In the genomic region with DNA sequence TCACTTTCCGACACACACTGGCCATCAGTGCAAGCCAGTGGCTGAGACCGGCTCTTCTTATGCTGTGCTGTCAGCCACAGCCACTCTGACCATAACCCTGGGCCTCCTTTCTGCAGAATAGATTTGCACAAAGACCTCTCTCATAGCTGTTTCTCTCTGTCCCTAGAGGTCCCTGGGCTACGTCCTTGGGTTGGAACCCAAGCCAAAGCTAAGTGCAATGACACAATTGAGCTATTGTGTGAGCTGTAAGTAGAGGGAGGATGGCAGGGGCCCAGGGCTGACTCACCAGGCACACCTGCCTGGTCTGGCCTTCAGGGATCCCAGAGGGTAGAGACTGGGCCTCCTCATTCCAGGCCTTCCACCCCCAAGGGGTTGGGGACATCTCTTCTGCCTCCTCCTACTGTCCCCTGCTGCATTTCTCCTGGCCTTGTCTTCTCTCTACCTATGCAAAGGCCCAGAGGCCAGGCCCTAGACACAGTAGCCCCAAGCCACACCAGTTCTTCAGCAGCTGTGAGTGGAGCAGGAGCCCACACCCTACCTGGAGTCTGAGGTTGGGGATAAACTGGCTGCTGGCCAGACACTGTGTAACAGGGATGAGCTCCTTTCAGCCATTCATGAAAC, we compare ENCODE assay signal across 1 cellular context.
TF ChIP-seq lines count a peak whose summit lies in the region.

No MANE protein-coding gene starts in this region.

TF ChIP-seq in HepG2, 621 proteins besides CTCF, POLR2A, EP300 and RAD21 (continued from another document and continues in another):
- TF ChIP-seq, protein P1, sequence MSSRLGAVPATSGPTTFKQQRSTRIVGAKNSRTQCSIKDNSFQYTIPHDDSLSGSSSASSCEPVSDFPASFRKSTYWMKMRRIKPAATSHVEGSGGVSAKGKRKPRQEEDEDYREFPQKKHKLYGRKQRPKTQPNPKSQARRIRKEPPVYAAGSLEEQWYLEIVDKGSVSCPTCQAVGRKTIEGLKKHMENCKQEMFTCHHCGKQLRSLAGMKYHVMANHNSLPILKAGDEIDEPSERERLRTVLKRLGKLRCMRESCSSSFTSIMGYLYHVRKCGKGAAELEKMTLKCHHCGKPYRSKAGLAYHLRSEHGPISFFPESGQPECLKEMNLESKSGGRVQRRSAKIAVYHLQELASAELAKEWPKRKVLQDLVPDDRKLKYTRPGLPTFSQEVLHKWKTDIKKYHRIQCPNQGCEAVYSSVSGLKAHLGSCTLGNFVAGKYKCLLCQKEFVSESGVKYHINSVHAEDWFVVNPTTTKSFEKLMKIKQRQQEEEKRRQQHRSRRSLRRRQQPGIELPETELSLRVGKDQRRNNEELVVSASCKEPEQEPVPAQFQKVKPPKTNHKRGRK (CRISPR knock-in tag; IDR thresholded peaks at IDR 0.05) = no peak
- TF ChIP-seq, protein P2, sequence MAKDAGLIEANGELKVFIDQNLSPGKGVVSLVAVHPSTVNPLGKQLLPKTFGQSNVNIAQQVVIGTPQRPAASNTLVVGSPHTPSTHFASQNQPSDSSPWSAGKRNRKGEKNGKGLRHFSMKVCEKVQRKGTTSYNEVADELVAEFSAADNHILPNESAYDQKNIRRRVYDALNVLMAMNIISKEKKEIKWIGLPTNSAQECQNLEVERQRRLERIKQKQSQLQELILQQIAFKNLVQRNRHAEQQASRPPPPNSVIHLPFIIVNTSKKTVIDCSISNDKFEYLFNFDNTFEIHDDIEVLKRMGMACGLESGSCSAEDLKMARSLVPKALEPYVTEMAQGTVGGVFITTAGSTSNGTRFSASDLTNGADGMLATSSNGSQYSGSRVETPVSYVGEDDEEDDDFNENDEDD (CRISPR knock-in tag; IDR thresholded peaks at IDR 0.05; ENCODE audit: borderline replicate concordance) = peak; percentile 54
- TF ChIP-seq RBAK (CRISPR knock-in tag; IDR thresholded peaks at IDR 0.05) (no peak), ZNF552 (CRISPR knock-in tag; IDR thresholded peaks at IDR 0.05; ENCODE audit: borderline replicate concordance) (no peak), XRCC5 (optimal IDR thresholded peaks at IDR 0.05; ENCODE audit: low read length) (peak; percentile 96), SP1 (IDR thresholded peaks at IDR 0.05) (no peak), SP1 (CRISPR knock-in tag; IDR thresholded peaks at IDR 0.05) (0 out of 2 replicates have a peak, but pooled peaks have one; percentile 31), MEF2D (CRISPR knock-in tag; IDR thresholded peaks at IDR 0.05) (peak; percentile 52; the same call in 1 of the 2 replicates), MAFG (CRISPR knock-in tag; IDR thresholded peaks at IDR 0.05) (no peak), ZNF224 (CRISPR knock-in tag; IDR thresholded peaks at IDR 0.05) (no peak; the same call in 1 of the 2 replicates), NR1H2 (CRISPR knock-in tag; IDR thresholded peaks at IDR 0.05; ENCODE audit: borderline replicate concordance, low read depth) (no peak), ZBTB8A (CRISPR knock-in tag; IDR thresholded peaks at IDR 0.05; ENCODE audit: borderline replicate concordance, low read depth) (no peak), ZNF850 (CRISPR knock-in tag; conservative IDR thresholded peaks at IDR 0.05) (no peak), HMG20A (CRISPR knock-in tag; IDR thresholded peaks at IDR 0.05; ENCODE audit: borderline replicate concordance) (peak; percentile 95), ZNF569 (CRISPR knock-in tag; IDR thresholded peaks at IDR 0.05; ENCODE audit: borderline replicate concordance) (no peak), BORCS8-MEF2B (CRISPR knock-in tag; IDR thresholded peaks at IDR 0.05) (peak; percentile 42), RELA (CRISPR knock-in tag; IDR thresholded peaks at IDR 0.05) (peak; percentile 85; the same call in 1 of the 2 replicates), ZFP41 (CRISPR knock-in tag; IDR thresholded peaks at IDR 0.05; ENCODE audit: borderline replicate concordance) (no peak), ATF7 (IDR thresholded peaks at IDR 0.05) (no peak), ATF7 (CRISPR knock-in tag; IDR thresholded peaks at IDR 0.05) (peak; percentile 88), NFATC3 (CRISPR knock-in tag; IDR thresholded peaks at IDR 0.05) (no peak), SP4 (CRISPR knock-in tag; IDR thresholded peaks at IDR 0.05) (peak; percentile 56; the same call in 1 of the 2 replicates), ZNF12 (CRISPR knock-in tag; IDR thresholded peaks at IDR 0.05) (peak; percentile 76), KLF16 (CRISPR knock-in tag; IDR thresholded peaks at IDR 0.05) (peak in 1 of 2 experiments; percentile 84; a peak in 2 of 4 replicates), ZNF589 (CRISPR knock-in tag; conservative IDR thresholded peaks at IDR 0.05) (no peak; the same call in 1 of the 2 replicates), ZNF205 (CRISPR knock-in tag; IDR thresholded peaks at IDR 0.05) (peak; percentile 42; the same call in 1 of the 2 replicates), ZNF788 (CRISPR knock-in tag; IDR thresholded peaks at IDR 0.05; ENCODE audit: borderline replicate concordance) (peak; percentile 96), ZNF709 (CRISPR knock-in tag; IDR thresholded peaks at IDR 0.05) (peak; percentile 56; the same call in 1 of the 2 replicates), ZNF746 (CRISPR knock-in tag; IDR thresholded peaks at IDR 0.05) (peak; percentile 70)
- TF ChIP-seq, protein P3, sequence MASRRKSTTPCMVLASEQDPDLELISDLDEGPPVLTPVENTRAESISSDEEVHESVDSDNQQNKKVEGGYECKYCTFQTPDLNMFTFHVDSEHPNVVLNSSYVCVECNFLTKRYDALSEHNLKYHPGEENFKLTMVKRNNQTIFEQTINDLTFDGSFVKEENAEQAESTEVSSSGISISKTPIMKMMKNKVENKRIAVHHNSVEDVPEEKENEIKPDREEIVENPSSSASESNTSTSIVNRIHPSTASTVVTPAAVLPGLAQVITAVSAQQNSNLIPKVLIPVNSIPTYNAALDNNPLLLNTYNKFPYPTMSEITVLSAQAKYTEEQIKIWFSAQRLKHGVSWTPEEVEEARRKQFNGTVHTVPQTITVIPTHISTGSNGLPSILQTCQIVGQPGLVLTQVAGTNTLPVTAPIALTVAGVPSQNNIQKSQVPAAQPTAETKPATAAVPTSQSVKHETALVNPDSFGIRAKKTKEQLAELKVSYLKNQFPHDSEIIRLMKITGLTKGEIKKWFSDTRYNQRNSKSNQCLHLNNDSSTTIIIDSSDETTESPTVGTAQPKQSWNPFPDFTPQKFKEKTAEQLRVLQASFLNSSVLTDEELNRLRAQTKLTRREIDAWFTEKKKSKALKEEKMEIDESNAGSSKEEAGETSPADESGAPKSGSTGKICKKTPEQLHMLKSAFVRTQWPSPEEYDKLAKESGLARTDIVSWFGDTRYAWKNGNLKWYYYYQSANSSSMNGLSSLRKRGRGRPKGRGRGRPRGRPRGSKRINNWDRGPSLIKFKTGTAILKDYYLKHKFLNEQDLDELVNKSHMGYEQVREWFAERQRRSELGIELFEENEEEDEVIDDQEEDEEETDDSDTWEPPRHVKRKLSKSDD (CRISPR knock-in tag; IDR thresholded peaks at IDR 0.05; ENCODE audit: low read depth) = no peak; the same call in 1 of the 2 replicates
- TF ChIP-seq, protein P4, sequence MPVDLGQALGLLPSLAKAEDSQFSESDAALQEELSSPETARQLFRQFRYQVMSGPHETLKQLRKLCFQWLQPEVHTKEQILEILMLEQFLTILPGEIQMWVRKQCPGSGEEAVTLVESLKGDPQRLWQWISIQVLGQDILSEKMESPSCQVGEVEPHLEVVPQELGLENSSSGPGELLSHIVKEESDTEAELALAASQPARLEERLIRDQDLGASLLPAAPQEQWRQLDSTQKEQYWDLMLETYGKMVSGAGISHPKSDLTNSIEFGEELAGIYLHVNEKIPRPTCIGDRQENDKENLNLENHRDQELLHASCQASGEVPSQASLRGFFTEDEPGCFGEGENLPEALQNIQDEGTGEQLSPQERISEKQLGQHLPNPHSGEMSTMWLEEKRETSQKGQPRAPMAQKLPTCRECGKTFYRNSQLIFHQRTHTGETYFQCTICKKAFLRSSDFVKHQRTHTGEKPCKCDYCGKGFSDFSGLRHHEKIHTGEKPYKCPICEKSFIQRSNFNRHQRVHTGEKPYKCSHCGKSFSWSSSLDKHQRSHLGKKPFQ (CRISPR knock-in tag; IDR thresholded peaks at IDR 0.05; ENCODE audit: insufficient replicate concordance) = no peak
- TF ChIP-seq, protein P5, sequence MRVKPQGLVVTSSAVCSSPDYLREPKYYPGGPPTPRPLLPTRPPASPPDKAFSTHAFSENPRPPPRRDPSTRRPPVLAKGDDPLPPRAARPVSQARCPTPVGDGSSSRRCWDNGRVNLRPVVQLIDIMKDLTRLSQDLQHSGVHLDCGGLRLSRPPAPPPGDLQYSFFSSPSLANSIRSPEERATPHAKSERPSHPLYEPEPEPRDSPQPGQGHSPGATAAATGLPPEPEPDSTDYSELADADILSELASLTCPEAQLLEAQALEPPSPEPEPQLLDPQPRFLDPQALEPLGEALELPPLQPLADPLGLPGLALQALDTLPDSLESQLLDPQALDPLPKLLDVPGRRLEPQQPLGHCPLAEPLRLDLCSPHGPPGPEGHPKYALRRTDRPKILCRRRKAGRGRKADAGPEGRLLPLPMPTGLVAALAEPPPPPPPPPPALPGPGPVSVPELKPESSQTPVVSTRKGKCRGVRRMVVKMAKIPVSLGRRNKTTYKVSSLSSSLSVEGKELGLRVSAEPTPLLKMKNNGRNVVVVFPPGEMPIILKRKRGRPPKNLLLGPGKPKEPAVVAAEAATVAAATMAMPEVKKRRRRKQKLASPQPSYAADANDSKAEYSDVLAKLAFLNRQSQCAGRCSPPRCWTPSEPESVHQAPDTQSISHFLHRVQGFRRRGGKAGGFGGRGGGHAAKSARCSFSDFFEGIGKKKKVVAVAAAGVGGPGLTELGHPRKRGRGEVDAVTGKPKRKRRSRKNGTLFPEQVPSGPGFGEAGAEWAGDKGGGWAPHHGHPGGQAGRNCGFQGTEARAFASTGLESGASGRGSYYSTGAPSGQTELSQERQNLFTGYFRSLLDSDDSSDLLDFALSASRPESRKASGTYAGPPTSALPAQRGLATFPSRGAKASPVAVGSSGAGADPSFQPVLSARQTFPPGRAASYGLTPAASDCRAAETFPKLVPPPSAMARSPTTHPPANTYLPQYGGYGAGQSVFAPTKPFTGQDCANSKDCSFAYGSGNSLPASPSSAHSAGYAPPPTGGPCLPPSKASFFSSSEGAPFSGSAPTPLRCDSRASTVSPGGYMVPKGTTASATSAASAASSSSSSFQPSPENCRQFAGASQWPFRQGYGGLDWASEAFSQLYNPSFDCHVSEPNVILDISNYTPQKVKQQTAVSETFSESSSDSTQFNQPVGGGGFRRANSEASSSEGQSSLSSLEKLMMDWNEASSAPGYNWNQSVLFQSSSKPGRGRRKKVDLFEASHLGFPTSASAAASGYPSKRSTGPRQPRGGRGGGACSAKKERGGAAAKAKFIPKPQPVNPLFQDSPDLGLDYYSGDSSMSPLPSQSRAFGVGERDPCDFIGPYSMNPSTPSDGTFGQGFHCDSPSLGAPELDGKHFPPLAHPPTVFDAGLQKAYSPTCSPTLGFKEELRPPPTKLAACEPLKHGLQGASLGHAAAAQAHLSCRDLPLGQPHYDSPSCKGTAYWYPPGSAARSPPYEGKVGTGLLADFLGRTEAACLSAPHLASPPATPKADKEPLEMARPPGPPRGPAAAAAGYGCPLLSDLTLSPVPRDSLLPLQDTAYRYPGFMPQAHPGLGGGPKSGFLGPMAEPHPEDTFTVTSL (CRISPR knock-in tag; IDR thresholded peaks at IDR 0.05; ENCODE audit: borderline replicate concordance) = peak; percentile 89
- TF ChIP-seq, protein P6, sequence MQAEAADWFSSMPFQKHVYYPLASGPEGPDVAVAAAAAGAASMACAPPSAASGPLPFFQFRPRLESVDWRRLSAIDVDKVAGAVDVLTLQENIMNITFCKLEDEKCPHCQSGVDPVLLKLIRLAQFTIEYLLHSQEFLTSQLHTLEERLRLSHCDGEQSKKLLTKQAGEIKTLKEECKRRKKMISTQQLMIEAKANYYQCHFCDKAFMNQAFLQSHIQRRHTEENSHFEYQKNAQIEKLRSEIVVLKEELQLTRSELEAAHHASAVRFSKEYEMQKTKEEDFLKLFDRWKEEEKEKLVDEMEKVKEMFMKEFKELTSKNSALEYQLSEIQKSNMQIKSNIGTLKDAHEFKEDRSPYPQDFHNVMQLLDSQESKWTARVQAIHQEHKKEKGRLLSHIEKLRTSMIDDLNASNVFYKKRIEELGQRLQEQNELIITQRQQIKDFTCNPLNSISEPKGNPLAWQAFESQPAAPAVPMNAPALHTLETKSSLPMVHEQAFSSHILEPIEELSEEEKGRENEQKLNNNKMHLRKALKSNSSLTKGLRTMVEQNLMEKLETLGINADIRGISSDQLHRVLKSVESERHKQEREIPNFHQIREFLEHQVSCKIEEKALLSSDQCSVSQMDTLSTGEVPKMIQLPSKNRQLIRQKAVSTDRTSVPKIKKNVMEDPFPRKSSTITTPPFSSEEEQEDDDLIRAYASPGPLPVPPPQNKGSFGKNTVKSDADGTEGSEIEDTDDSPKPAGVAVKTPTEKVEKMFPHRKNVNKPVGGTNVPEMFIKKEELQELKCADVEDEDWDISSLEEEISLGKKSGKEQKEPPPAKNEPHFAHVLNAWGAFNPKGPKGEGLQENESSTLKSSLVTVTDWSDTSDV (CRISPR knock-in tag; IDR thresholded peaks at IDR 0.05) = no peak
- TF ChIP-seq, protein P7, sequence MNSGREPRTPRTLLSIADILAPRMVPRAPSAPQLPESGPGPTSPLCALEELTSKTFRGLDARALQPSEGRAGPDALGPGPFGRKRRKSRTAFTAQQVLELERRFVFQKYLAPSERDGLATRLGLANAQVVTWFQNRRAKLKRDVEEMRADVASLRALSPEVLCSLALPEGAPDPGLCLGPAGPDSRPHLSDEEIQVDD (CRISPR knock-in tag; IDR thresholded peaks at IDR 0.05; ENCODE audit: borderline replicate concordance) = no peak
- TF ChIP-seq, protein P8, sequence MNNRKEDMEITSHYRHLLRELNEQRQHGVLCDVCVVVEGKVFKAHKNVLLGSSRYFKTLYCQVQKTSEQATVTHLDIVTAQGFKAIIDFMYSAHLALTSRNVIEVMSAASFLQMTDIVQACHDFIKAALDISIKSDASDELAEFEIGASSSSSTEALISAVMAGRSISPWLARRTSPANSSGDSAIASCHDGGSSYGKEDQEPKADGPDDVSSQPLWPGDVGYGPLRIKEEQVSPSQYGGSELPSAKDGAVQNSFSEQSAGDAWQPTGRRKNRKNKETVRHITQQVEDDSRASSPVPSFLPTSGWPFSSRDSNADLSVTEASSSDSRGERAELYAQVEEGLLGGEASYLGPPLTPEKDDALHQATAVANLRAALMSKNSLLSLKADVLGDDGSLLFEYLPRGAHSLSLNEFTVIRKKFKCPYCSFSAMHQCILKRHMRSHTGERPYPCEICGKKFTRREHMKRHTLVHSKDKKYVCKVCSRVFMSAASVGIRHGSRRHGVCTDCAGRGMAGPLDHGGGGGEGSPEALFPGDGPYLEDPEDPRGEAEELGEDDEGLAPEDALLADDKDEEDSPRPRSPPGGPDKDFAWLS (CRISPR knock-in tag; IDR thresholded peaks at IDR 0.05; ENCODE audit: borderline replicate concordance) = 0 out of 2 replicates have a peak, but pooled peaks have one; percentile 17
- TF ChIP-seq, protein P9, sequence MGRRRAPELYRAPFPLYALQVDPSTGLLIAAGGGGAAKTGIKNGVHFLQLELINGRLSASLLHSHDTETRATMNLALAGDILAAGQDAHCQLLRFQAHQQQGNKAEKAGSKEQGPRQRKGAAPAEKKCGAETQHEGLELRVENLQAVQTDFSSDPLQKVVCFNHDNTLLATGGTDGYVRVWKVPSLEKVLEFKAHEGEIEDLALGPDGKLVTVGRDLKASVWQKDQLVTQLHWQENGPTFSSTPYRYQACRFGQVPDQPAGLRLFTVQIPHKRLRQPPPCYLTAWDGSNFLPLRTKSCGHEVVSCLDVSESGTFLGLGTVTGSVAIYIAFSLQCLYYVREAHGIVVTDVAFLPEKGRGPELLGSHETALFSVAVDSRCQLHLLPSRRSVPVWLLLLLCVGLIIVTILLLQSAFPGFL (CRISPR knock-in tag; IDR thresholded peaks at IDR 0.05) = no peak
- TF ChIP-seq, protein P10, sequence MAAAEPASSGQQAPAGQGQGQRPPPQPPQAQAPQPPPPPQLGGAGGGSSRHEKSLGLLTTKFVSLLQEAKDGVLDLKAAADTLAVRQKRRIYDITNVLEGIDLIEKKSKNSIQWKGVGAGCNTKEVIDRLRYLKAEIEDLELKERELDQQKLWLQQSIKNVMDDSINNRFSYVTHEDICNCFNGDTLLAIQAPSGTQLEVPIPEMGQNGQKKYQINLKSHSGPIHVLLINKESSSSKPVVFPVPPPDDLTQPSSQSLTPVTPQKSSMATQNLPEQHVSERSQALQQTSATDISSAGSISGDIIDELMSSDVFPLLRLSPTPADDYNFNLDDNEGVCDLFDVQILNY (CRISPR knock-in tag; conservative IDR thresholded peaks at IDR 0.05) = no peak; the same call in 1 of the 2 replicates
